8 cellular contexts compared by ENCODE assay signal in the genomic region with DNA sequence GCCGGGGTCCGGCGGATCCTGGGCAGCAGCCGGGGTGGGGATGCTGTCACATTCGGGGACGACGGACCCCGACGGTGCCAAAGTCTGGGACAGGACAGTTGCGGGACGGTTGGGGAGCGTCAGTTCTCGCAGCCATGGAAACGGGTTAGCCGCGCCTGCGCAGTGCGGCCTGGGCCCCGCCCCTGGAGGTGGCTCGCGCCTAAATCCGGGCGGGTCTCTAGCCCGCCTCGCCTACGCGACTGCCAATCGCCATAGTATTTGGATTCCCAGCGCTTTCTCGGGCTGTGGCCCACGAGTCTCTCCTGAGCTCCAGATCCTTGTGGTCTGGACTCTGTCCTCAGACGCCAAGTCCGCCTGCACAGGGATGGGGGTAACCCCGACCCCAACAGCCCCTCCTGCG. TPM values are rescaled to one million over a fixed set of nuclear protein-coding genes. Genes with fewer than 3 reads are reported as not detected.
DNase-seq lines count a peak whose midpoint lies in the region; ATAC-seq and TF ChIP-seq lines count a peak whose summit lies in the region.

Gene ZMYND10 (minus strand): TSS at position 147 of the 400 bp plus-strand sequence. CDS start 153 bp downstream, outside the sequence.

- no peak for TF ChIP-seq CTCF in left lung (IDR thresholded peaks at IDR 0.05)

- whole genome bisulfite sequencing in HUES64, result 2% methylated on average over 35 of the region's 35 CpGs

- H3K4me3 ChIP-seq in HUES64 (ENCODE audit: low read length) (peak within 1 kb of the TSS; percentile 56), left lung (peak within 1 kb of the TSS; percentile 28 to 37)

- intact Hi-C loops in left lung (cut with DNase I), result loop anchor here in 1 of 2 donors (5.0 kb wide), 1 partner anchor 197 kb away; no protein-coding TSS in a partner anchor

- H3K9me3 ChIP-seq in HUES64 (ENCODE audit: insufficient read depth, low read depth, low read length) (no peaks in the 10 kb centered on the region), left lung (no peaks in the 10 kb centered on the region)

- H3K4me1 ChIP-seq in HUES64 (ENCODE audit: insufficient read depth, low read length) (no peaks in the 10 kb centered on the region), left lung (peaks cover 27 to 64% of the 10 kb centered on the region in 2 donors)

- H3K9ac ChIP-seq in HUES64 (ENCODE audit: low read depth, low read length), result no peak within 1 kb of the TSS; the same call in 1 of the 2 replicates

- H3K36me3 ChIP-seq in HUES64 (ENCODE audit: insufficient read depth, low read length) (peaks cover 7% of the 10 kb centered on the region), left lung (peaks cover 0 to 16% of the 10 kb centered on the region in 2 donors)

- H3K27me3 ChIP-seq in HUES64 (ENCODE audit: insufficient read depth, low read length), result peaks cover 47% of the 10 kb centered on the region
- H3K27me3 ChIP-seq in left lung, result no peaks in the 10 kb centered on the region

- DNase-seq in AG20443 (ENCODE audit: low spot score) (peak; percentile 95), cerebellum (ENCODE audit: low spot score) (peak; percentile 76), left lung (peak; percentile 72 to 93)
- peak; percentile 79 for DNase-seq in activated CD4-positive, CD25-positive, alpha-beta regulatory T cell treated with anti-CD3 and anti-CD28 coated beads, Interleukin-2, amount 50 U/mL, for 72 hours
- DNase-seq in stimulated activated CD4-positive, alpha-beta T cell treated with anti-CD3 and anti-CD28 coated beads, TNF-alpha, amount 100 ng/mL, for 24 hours (ENCODE audit: low read depth in 3 of 3), result peak in 2 of 3 experiments; percentile 53 to 80

- H3K27ac ChIP-seq in HUES64 (ENCODE audit: low read depth, low read length) (no peak within 1 kb of the TSS), left lung (no peak within 1 kb of the TSS)

- ATAC-seq in left lung (peak; percentile 23), HG02852 (IDR thresholded peaks at IDR 0.05; ENCODE audit: unreplicated experiment) (no peak), GM19455 (IDR thresholded peaks at IDR 0.05; ENCODE audit: unreplicated experiment) (no peak)

RNA-seq across cellular contexts. Expression of gene ZMYND10, which starts in this region (rescaled TPM):
- polyA plus RNA-seq in HUES64 (2013, experiment 1 of 2), result 0.55 TPM
- 0.19 TPM for polyA plus RNA-seq in HUES64 (2013, experiment 2 of 2)
- 5.4 TPM for total RNA-seq in cerebellum
- 10 to 100 TPM in 1 of 2 donors, 1 to 10 TPM in 1; 1.6 to 16.3 TPM for total RNA-seq in left lung
